Comparison of ENCODE assay signal across 23 cellular contexts in genomic region chr18:834086-834720, GRCh38.
"Had no signal": no experiment of that assay in that cellular context is flagged by ENCODE, and none has a peak within 500 bp of the region (broad histone marks: within the 10 kb centered on the region; RNA-seq: fewer than 3 reads in every experiment).

No MANE protein-coding gene starts in this region.

- H3K79me2 ChIP-seq: hepatocyte had no signal

- H3K36me3 ChIP-seq: gastroesophageal sphincter, heart left ventricle, prostate gland, right atrium auricular region, sigmoid colon, stomach, tibial artery had no signal

- FAIRE-seq: endometrium, kidney had no signal

- H3K27ac ChIP-seq: gastroesophageal sphincter, heart left ventricle, hepatocyte, prostate gland, right atrium auricular region, sigmoid colon, stomach, tibial artery had no signal

- H3K9me3 ChIP-seq: gastroesophageal sphincter, heart left ventricle, prostate gland, right atrium auricular region, sigmoid colon, stomach, tibial artery had no signal

- ATAC-seq: effector memory CD8-positive, alpha-beta T cell; gastroesophageal sphincter; heart left ventricle; left lobe of liver; naive thymus-derived CD4-positive, alpha-beta T cell; stimulated activated effector memory CD8-positive, alpha-beta T cell treated with anti-CD3 and anti-CD28 coated beads, Interleukin-12 subunit alpha, Interleukin-12 subunit beta, amount 100 ng/mL, for 72 hours had no signal

- H3K4me1 ChIP-seq: prostate gland had no signal

- DNase-seq: cortex of kidney; effector memory CD8-positive, alpha-beta T cell; foreskin fibroblast; heart left ventricle; kidney; mammary epithelial cell; mesendoderm; midbrain; naive thymus-derived CD4-positive, alpha-beta T cell; nucleus accumbens; sigmoid colon; stimulated activated CD4-positive, alpha-beta T cell treated with anti-CD3 and anti-CD28 coated beads, Interleukin-2, amount 100 ng/mL, for 24 hours; stimulated activated CD4-positive, alpha-beta T cell treated with anti-CD3 and anti-CD28 coated beads, Interleukin-4, amount 100 ng/mL, for 24 hours; stimulated activated naive CD4-positive, alpha-beta T cell treated with Interleukin-2 at 50 U/mL for 16 hours; stomach had no signal

- H3K27me3 ChIP-seq: hepatocyte, right atrium auricular region had no signal

- H3K4me2 ChIP-seq: hepatocyte had no signal

- H2AFZ ChIP-seq: hepatocyte had no signal

- H3K4me3 ChIP-seq: gastroesophageal sphincter, heart left ventricle, hepatocyte, prostate gland, right atrium auricular region, sigmoid colon, stomach, tibial artery had no signal
